8 cellular contexts compared by ENCODE assay signal in genomic region chr9:91197232-91198181, GRCh38.
DNase-seq lines count a peak whose midpoint lies in the region; ATAC-seq lines count a peak whose summit lies in the region.

No MANE protein-coding gene starts in this region.

- H3K4me1 ChIP-seq in esophagus (ENCODE audit: control insufficient read depth in 2 of 2, insufficient read depth in 2 of 2, low read length in 1 of 2) (peaks cover 0 to 14% of the 10 kb centered on the region in 2 donors), muscle layer of duodenum (ENCODE audit: control insufficient read depth in 1 of 2, insufficient read depth in 2 of 2, low read length in 2 of 2) (peaks cover 17 to 24% of the 10 kb centered on the region in 2 donors)

- H3K36me3 ChIP-seq in esophagus (ENCODE audit: control insufficient read depth in 2 of 2, insufficient read depth in 2 of 2, low read length in 1 of 2) (no peaks in the 10 kb centered on the region), muscle layer of duodenum (ENCODE audit: control insufficient read depth in 1 of 2, insufficient read depth in 2 of 2, low read length in 2 of 2) (peaks cover 0 to 6% of the 10 kb centered on the region in 2 donors)

- H3K9me3 ChIP-seq in esophagus (ENCODE audit: control insufficient read depth in 2 of 2, insufficient read depth in 1 of 2, low read depth in 1 of 2, low read length in 1 of 2) (no peaks in the 10 kb centered on the region), muscle layer of duodenum (ENCODE audit: control insufficient read depth in 1 of 2, low read length in 2 of 2) (no peaks in the 10 kb centered on the region)

- ATAC-seq in GM19397 (IDR thresholded peaks at IDR 0.05; ENCODE audit: unreplicated experiment) (no peak), GM19455 (IDR thresholded peaks at IDR 0.05; ENCODE audit: unreplicated experiment) (no peak)

- H3K27me3 ChIP-seq in esophagus (ENCODE audit: control insufficient read depth in 1 of 2, insufficient read depth in 2 of 2, low read length in 2 of 2) = no peaks in the 10 kb centered on the region
- no peaks in the 10 kb centered on the region for H3K27me3 ChIP-seq in muscle layer of duodenum (ENCODE audit: low read depth, low read length)

- H3K4me3 ChIP-seq in esophagus (ENCODE audit: low read depth in 1 of 2, low read length in 2 of 2) (no peak overlapping the region), muscle layer of duodenum (ENCODE audit: low read depth in 1 of 2, low read length in 2 of 2) (no peak overlapping the region)

- H3K27ac ChIP-seq in esophagus (ENCODE audit: low read depth in 2 of 2, low read length in 1 of 2) = peak overlapping the region; percentile 64 to 73
- H3K27ac ChIP-seq in muscle layer of duodenum (ENCODE audit: low read length) = peak overlapping the region; percentile 74

- peak; percentile 85 for DNase-seq in DMS53 (lab: John Stamatoyannopoulos, UW)
- peak; percentile 86 for DNase-seq in NCI-H69 (lab: John Stamatoyannopoulos, UW)
- no peak for DNase-seq in activated effector memory CD4-positive, alpha-beta T cell treated with anti-CD3 and anti-CD28 coated beads, Interleukin-2, amount 50 U/mL, for 16 hours
- no peak for DNase-seq in GM19240 (ENCODE audit: insufficient read length, low spot score)

- 26% methylated on average over 13 of the region's 13 CpGs for WGBS in esophagus, 2 donors

Comparison
In these comparisons a context has a peak if more than half of its experiments do, and no peak if none do; other contexts are left out.
1. DNase-seq: peak in DMS53 (single experiment) and NCI-H69 (single experiment); none in activated effector memory CD4-positive, alpha-beta T cell treated with anti-CD3 and anti-CD28 coated beads, Interleukin-2, amount 50 U/mL, for 16 hours (single experiment) and GM19240 (single experiment).